ENCODE assay signal across 8 cellular contexts in genomic region chr6:33694401-33694931, GRCh38. TPM values are rescaled to one million over a fixed set of nuclear protein-coding genes. Genes with fewer than 3 reads are reported as not detected.
A peak's percentile ranks its signal among the peaks of the same experiment; 100 is the strongest.
DNase-seq lines count a peak whose midpoint lies in the region; ATAC-seq and TF ChIP-seq lines count a peak whose summit lies in the region.

No MANE protein-coding gene starts in this region.

- no peaks in the 10 kb centered on the region for H3K9me3 ChIP-seq in BLaER1 treated with 17β-estradiol and CSF1 and Interleukin-3, amounts not matched to agents 10 nM and 100 nM (replicated peaks in 1 of 11)
- H3K9me3 ChIP-seq in SJCRH30 (replicated peaks) (no peaks in the 10 kb centered on the region), right atrium auricular region (no peaks in the 10 kb centered on the region)

- peaks cover 0 to 45% (median 34%) of the 10 kb centered on the region in 11 experiments; a peak in 20 of 22 replicates for H3K36me3 ChIP-seq in BLaER1 treated with 17β-estradiol and CSF1 and Interleukin-3, amounts not matched to agents 10 nM and 100 nM
- H3K36me3 ChIP-seq in SJCRH30 (peaks cover 5% of the 10 kb centered on the region; the same call in 1 of the 2 replicates), right atrium auricular region (peaks cover 46% of the 10 kb centered on the region)

- H3K27me3 ChIP-seq in BLaER1 treated with 17β-estradiol and CSF1 and Interleukin-3, amounts not matched to agents 10 nM and 100 nM: no peaks in the 10 kb centered on the region
- no peaks in the 10 kb centered on the region for H3K27me3 ChIP-seq in SJCRH30
- no peaks in the 10 kb centered on the region for H3K27me3 ChIP-seq in right atrium auricular region

- H3K4me2 ChIP-seq in BLaER1 treated with 17β-estradiol and CSF1 and Interleukin-3, amounts not matched to agents 10 nM and 100 nM: peak overlapping the region; percentile 74 to 99 (median 94)

- peak overlapping the region; percentile 4 for H3K4me3 Mint-ChIP-seq in activated naive CD4-positive, alpha-beta T cell treated with anti-CD3 and anti-CD28 coated beads for 36 hours

- H3K4me1 ChIP-seq in BLaER1 treated with 17β-estradiol and CSF1 and Interleukin-3, amounts not matched to agents 10 nM and 100 nM: peaks cover 76 to 99% (median 92%) of the 10 kb centered on the region in 10 experiments
- peaks cover 60% of the 10 kb centered on the region for H3K4me1 ChIP-seq in SJCRH30
- peaks cover 0 to 88% of the 10 kb centered on the region in 2 donors for H3K4me1 ChIP-seq in right atrium auricular region

- H4K20me1 ChIP-seq in BLaER1 treated with 17β-estradiol and CSF1 and Interleukin-3, amounts not matched to agents 10 nM and 100 nM: peaks cover 0 to 55% (median 0%) of the 10 kb centered on the region in 11 experiments; a peak in 5 of 22 replicates

- peak overlapping the region; percentile 16 to 93 (median 76); a peak in 21 of 22 replicates for H3K27ac ChIP-seq in BLaER1 treated with 17β-estradiol and CSF1 and Interleukin-3, amounts not matched to agents 10 nM and 100 nM
- H3K27ac ChIP-seq in SJCRH30: peak overlapping the region; percentile 87
- peak overlapping the region; percentile 85 to 87 for H3K27ac ChIP-seq in right atrium auricular region

- ATAC-seq in GM18870 (IDR thresholded peaks at IDR 0.05; ENCODE audit: unreplicated experiment) (no peak), HG02970 (IDR thresholded peaks at IDR 0.05; ENCODE audit: low FRiP score, unreplicated experiment) (no peak), HG02885 (IDR thresholded peaks at IDR 0.05; ENCODE audit: poor library complexity, unreplicated experiment) (no peak)

- CTCF ChIA-PET in activated naive CD4-positive, alpha-beta T cell treated with anti-CD3 and anti-CD28 coated beads for 36 hours (lab: Charles Lee): interaction anchor here (0.8 to 2.7 kb wide), 6 partner anchors 11 to 115 kb away, joined by 3 to 10 read pairs (median 4); partner anchors contain the start of gene BAK1

- no peaks in the 10 kb centered on the region for H3K9me3 Mint-ChIP-seq in activated naive CD4-positive, alpha-beta T cell treated with anti-CD3 and anti-CD28 coated beads for 36 hours

- intact Hi-C loops in activated naive CD4-positive, alpha-beta T cell treated with anti-CD3 and anti-CD28 coated beads for 36 hours (cut with micrococcal nuclease): loop anchor here (1.0 to 5.0 kb wide), 4 partner anchors 17 to 303 kb away; partner anchors contain the start of genes KIFC1 and UQCC2

- peak overlapping the region in 4 of 10 experiments; percentile 0 to 52 (median 40); a peak in 5 of 20 replicates for H3K4me3 ChIP-seq in BLaER1 treated with 17β-estradiol and CSF1 and Interleukin-3, amounts not matched to agents 10 nM and 100 nM
- H3K4me3 ChIP-seq in SJCRH30: no peak overlapping the region
- no peak overlapping the region for H3K4me3 ChIP-seq in right atrium auricular region

- H3K9ac ChIP-seq in BLaER1 treated with 17β-estradiol and CSF1 and Interleukin-3, amounts not matched to agents 10 nM and 100 nM: peak overlapping the region; percentile 11 to 83 (median 63); a peak in 20 of 22 replicates

- TF ChIP-seq CTCF in right atrium auricular region (IDR thresholded peaks at IDR 0.05): no peak

- H3K4me1 Mint-ChIP-seq in activated naive CD4-positive, alpha-beta T cell treated with anti-CD3 and anti-CD28 coated beads for 36 hours (ENCODE audit: low read depth): peaks cover 80% of the 10 kb centered on the region

- peaks cover 48% of the 10 kb centered on the region for H3K36me3 Mint-ChIP-seq in activated naive CD4-positive, alpha-beta T cell treated with anti-CD3 and anti-CD28 coated beads for 36 hours (ENCODE audit: low read depth)

- H3K27ac Mint-ChIP-seq in activated naive CD4-positive, alpha-beta T cell treated with anti-CD3 and anti-CD28 coated beads for 36 hours: peak overlapping the region; percentile 86

- DNase-seq in SJCRH30: peak; percentile 80 to 84
- DNase-seq in activated naive CD4-positive, alpha-beta T cell treated with anti-CD3 and anti-CD28 coated beads for 36 hours: peak; percentile 86
- DNase-seq in right atrium auricular region (ENCODE audit: low spot score): no peak
- DNase-seq in stimulated activated CD8-positive, alpha-beta memory T cell treated with anti-CD3 and anti-CD28 coated beads, Interleukin-15, amount 100 ng/mL, for 24 hours (ENCODE audit: low read depth): peak; percentile 36

- no peaks in the 10 kb centered on the region for H3K27me3 Mint-ChIP-seq in activated naive CD4-positive, alpha-beta T cell treated with anti-CD3 and anti-CD28 coated beads for 36 hours (ENCODE audit: low read depth)

RNA-seq across cellular contexts. Expression of gene UQCC2, which starts 17.0 kb away (rescaled TPM):
- total RNA-seq in SJCRH30 (2014; rRNA removed; shearing (Covaris generic)): 29.7 and 30.7 TPM in 2 replicates
- 100 to 1,000 TPM; 199 to 205 TPM for total RNA-seq in activated naive CD4-positive, alpha-beta T cell treated with anti-CD3 and anti-CD28 coated beads for 36 hours
- total RNA-seq in right atrium auricular region: 100 to 1,000 TPM in 1 of 2 donors, 10 to 100 TPM in 1; 69.1 to 143 TPM

RNA-seq across cellular contexts. Expression of gene IP6K3, which starts 52.2 kb away (rescaled TPM):
- total RNA-seq in SJCRH30 (2014; rRNA removed; shearing (Covaris generic)): 10.3 and 11.2 TPM in 2 replicates
- not detected for total RNA-seq in activated naive CD4-positive, alpha-beta T cell treated with anti-CD3 and anti-CD28 coated beads for 36 hours
- 10 to 100 TPM; 17.3 to 29.9 TPM for total RNA-seq in right atrium auricular region

Comparison
In these comparisons a context has a peak if more than half of its experiments do, and no peak if none do; other contexts are left out.
1. RNA of gene IP6K3, which starts 52.2 kb away (total RNA-seq): 17.3 to 29.9 TPM in right atrium auricular region and 10.3 to 11.2 TPM in SJCRH30; not detected in activated naive CD4-positive, alpha-beta T cell treated with anti-CD3 and anti-CD28 coated beads for 36 hours; every median in the first group is over 10 times any median in the second.
2. Peak in every context shown above with its lines, with median percentiles within 50 percentile points of each other: H3K27ac ChIP-seq.